In genomic region chr17:81926451-81927144, GRCh38 we compare ENCODE assay signal across 1 cellular context.
TF ChIP-seq lines count a peak whose summit lies in the region.

No MANE protein-coding gene starts in this region.

TF ChIP-seq in HepG2, 621 proteins besides CTCF, POLR2A, EP300 and RAD21 (continued from another document):
- TF ChIP-seq, protein P1, sequence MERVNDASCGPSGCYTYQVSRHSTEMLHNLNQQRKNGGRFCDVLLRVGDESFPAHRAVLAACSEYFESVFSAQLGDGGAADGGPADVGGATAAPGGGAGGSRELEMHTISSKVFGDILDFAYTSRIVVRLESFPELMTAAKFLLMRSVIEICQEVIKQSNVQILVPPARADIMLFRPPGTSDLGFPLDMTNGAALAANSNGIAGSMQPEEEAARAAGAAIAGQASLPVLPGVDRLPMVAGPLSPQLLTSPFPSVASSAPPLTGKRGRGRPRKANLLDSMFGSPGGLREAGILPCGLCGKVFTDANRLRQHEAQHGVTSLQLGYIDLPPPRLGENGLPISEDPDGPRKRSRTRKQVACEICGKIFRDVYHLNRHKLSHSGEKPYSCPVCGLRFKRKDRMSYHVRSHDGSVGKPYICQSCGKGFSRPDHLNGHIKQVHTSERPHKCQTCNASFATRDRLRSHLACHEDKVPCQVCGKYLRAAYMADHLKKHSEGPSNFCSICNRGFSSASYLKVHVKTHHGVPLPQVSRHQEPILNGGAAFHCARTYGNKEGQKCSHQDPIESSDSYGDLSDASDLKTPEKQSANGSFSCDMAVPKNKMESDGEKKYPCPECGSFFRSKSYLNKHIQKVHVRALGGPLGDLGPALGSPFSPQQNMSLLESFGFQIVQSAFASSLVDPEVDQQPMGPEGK (CRISPR knock-in tag; IDR thresholded peaks at IDR 0.05): peak; percentile 82
- TF ChIP-seq, protein P2, sequence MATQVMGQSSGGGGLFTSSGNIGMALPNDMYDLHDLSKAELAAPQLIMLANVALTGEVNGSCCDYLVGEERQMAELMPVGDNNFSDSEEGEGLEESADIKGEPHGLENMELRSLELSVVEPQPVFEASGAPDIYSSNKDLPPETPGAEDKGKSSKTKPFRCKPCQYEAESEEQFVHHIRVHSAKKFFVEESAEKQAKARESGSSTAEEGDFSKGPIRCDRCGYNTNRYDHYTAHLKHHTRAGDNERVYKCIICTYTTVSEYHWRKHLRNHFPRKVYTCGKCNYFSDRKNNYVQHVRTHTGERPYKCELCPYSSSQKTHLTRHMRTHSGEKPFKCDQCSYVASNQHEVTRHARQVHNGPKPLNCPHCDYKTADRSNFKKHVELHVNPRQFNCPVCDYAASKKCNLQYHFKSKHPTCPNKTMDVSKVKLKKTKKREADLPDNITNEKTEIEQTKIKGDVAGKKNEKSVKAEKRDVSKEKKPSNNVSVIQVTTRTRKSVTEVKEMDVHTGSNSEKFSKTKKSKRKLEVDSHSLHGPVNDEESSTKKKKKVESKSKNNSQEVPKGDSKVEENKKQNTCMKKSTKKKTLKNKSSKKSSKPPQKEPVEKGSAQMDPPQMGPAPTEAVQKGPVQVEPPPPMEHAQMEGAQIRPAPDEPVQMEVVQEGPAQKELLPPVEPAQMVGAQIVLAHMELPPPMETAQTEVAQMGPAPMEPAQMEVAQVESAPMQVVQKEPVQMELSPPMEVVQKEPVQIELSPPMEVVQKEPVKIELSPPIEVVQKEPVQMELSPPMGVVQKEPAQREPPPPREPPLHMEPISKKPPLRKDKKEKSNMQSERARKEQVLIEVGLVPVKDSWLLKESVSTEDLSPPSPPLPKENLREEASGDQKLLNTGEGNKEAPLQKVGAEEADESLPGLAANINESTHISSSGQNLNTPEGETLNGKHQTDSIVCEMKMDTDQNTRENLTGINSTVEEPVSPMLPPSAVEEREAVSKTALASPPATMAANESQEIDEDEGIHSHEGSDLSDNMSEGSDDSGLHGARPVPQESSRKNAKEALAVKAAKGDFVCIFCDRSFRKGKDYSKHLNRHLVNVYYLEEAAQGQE (IDR thresholded peaks at IDR 0.05; ENCODE audit: borderline replicate concordance in 1 of 2, low read depth in 1 of 2, low read length in 2 of 2): 0 out of 4 replicates have a peak, but pooled peaks of 1 of the 2 experiments have one; percentile 43
- TF ChIP-seq ZSCAN30 (CRISPR knock-in tag; IDR thresholded peaks at IDR 0.05) (no peak), NFAT5 (CRISPR knock-in tag; IDR thresholded peaks at IDR 0.05) (0 out of 2 replicates have a peak, but pooled peaks have one; percentile 33), PPARG (CRISPR knock-in tag; conservative IDR thresholded peaks at IDR 0.05) (0 out of 2 replicates have a peak, but pooled peaks have one; percentile 41), NFYB (CRISPR knock-in tag; IDR thresholded peaks at IDR 0.05) (peak; percentile 54; the same call in 1 of the 2 replicates)
